Comparison of ENCODE assay signal across 1 cellular context in genomic region chr6:75446278-75446880, GRCh38.
TF ChIP-seq lines count a peak whose summit lies in the region.

No MANE protein-coding gene starts in this region.

TF ChIP-seq in endothelial cell of umbilical vein, 7 proteins besides CTCF, POLR2A, EP300 and RAD21 (continued from another document):
- no peak for TF ChIP-seq MYC (IDR thresholded peaks at IDR 0.05; ENCODE audit: low read depth, low read length)
- no peak for TF ChIP-seq JUN (IDR thresholded peaks at IDR 0.05; ENCODE audit: borderline replicate concordance, insufficient read depth, insufficient read length, low read depth)
- TF ChIP-seq POLR2AphosphoS5 (IDR thresholded peaks at IDR 0.05; ENCODE audit: insufficient read depth, low read depth, low read length), result no peak
- TF ChIP-seq MAX (IDR thresholded peaks at IDR 0.05; ENCODE audit: insufficient read depth, insufficient read length), result no peak
